In the genomic region with DNA sequence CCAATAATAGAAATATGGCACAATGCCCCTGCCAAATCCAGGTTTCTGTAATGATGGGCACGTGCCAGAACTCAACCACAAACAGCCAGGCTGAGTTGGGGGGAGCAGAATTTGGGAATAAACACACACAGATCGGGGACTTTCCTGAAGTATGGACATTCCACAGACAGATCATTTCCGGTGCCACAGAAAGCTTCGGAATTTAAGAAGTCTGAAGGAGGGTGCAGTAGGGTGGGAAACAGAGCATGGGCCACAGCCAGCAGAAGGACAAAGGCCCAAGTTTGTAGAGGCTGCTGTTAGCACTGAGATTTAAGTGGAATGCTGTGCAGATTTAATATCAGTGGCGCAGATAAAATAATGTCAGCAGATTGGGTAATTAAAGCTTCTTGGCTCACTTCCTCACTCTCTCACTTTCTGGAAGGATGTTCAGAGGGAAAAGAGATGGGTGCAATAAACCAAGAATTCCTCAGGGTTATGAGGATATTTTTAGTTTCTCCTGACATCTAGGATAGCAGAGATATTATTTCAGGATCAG, we compare ENCODE assay signal across 13 cellular contexts.
DNase-seq lines count a peak whose midpoint lies in the region; ATAC-seq and TF ChIP-seq lines count a peak whose summit lies in the region.
"Had no signal": no experiment of that assay in that cellular context is flagged by ENCODE, and none has a peak within 500 bp of the region (broad histone marks: within the 10 kb centered on the region; RNA-seq: fewer than 3 reads in every experiment).

No MANE protein-coding gene starts in this region.

- TF ChIP-seq CTCF in esophagus squamous epithelium (IDR thresholded peaks at IDR 0.05): no peak
- no peak for TF ChIP-seq CTCF in Peyer's patch (IDR thresholded peaks at IDR 0.05)

- DNase-seq in Daoy (ENCODE audit: low read depth) (peak; percentile 87), RPMI7951 (ENCODE audit: low read depth) (peak; percentile 94), esophagus squamous epithelium (lab: John Stamatoyannopoulos, UW) (no peak), renal cortical epithelial cell (ENCODE audit: low read depth) (peak; percentile 63), Peyer's patch (no peak), posterior cingulate gyrus (no peak), mucosa of gallbladder (ENCODE audit: low spot score) (no peak)
- DNase-seq: activated CD8-positive, alpha-beta memory T cell treated with anti-CD3 and anti-CD28 coated beads, Interleukin-2, amount 50 U/mL, for 4 hours; CD4-positive, alpha-beta T cell; glutamatergic neuron; NCI-H1930; stimulated activated CD4-positive, alpha-beta T cell treated with anti-CD3 and anti-CD28 coated beads, Interleukin-12 subunit alpha, Interleukin-12 subunit beta, amount 100 ng/mL, for 4 hours had no signal

- H3K9me3 ChIP-seq in esophagus squamous epithelium (no peaks in the 10 kb centered on the region), Peyer's patch (no peaks in the 10 kb centered on the region)

- TF ChIP-seq POLR2A in esophagus squamous epithelium (IDR thresholded peaks at IDR 0.05) (no peak), Peyer's patch (IDR thresholded peaks at IDR 0.05) (no peak)

- intact Hi-C loops in esophagus squamous epithelium (cut with DNase I): no loop called here
- intact Hi-C loops in posterior cingulate gyrus (cut with DNase I): no loop called here

- H3K27me3 ChIP-seq in esophagus squamous epithelium (no peaks in the 10 kb centered on the region), Peyer's patch (no peaks in the 10 kb centered on the region)

- H3K27ac ChIP-seq in esophagus squamous epithelium (peak overlapping the region in 3 of 4 donors; percentile 44 to 81 (median 47)), Peyer's patch (peak overlapping the region in 2 of 4 donors; percentile 12 to 17)

- no peak for ATAC-seq in HG02623 (IDR thresholded peaks at IDR 0.05; ENCODE audit: unreplicated experiment)

- H3K4me3 ChIP-seq in esophagus squamous epithelium (no peak overlapping the region), Peyer's patch (no peak overlapping the region)

- H3K36me3 ChIP-seq in esophagus squamous epithelium (no peaks in the 10 kb centered on the region), Peyer's patch (no peaks in the 10 kb centered on the region)

- H3K4me1 ChIP-seq in esophagus squamous epithelium: peaks cover 0 to 18% (median 6%) of the 10 kb centered on the region in 3 donors
- peaks cover 0 to 3% (median 0%) of the 10 kb centered on the region in 4 donors for H3K4me1 ChIP-seq in Peyer's patch

- WGBS in esophagus squamous epithelium, 2 donors: 32% methylated on average over 5 of the region's 5 CpGs

Comparison
In these comparisons a context has a peak if more than half of its experiments do, and no peak if none do; other contexts are left out.
1. DNase-seq: peak in Daoy (single experiment), RPMI7951 (single experiment) and renal cortical epithelial cell (single experiment); none in esophagus squamous epithelium (single experiment), Peyer's patch (0 of 3), posterior cingulate gyrus (0 of 10) and mucosa of gallbladder (single experiment).